Comparison of ENCODE assay signal across 10 cellular contexts in genomic region chr9:1875921-1876448, GRCh38.
DNase-seq lines count a peak whose midpoint lies in the region; ATAC-seq and TF ChIP-seq lines count a peak whose summit lies in the region.
"Had no signal": no experiment of that assay in that cellular context is flagged by ENCODE, and none has a peak within 500 bp of the region (broad histone marks: within the 10 kb centered on the region; RNA-seq: fewer than 3 reads in every experiment).

No MANE protein-coding gene starts in this region.

- H3K4me3 Mint-ChIP-seq in activated naive CD4-positive, alpha-beta T cell treated with anti-CD3 and anti-CD28 coated beads for 36 hours, result no peak overlapping the region
- no peak overlapping the region for H3K4me3 Mint-ChIP-seq in CD8-positive, alpha-beta T cell
- H3K4me3 Mint-ChIP-seq: central memory CD8-positive, alpha-beta T cell had no signal

- no peaks in the 10 kb centered on the region for H3K9me3 ChIP-seq in CD8-positive, alpha-beta T cell (ENCODE audit: low read length)
- H3K9me3 ChIP-seq in vagina, result no peaks in the 10 kb centered on the region

- H3K4me1 ChIP-seq in CD8-positive, alpha-beta T cell (ENCODE audit: insufficient read depth, low read length), result no peaks in the 10 kb centered on the region
- no peaks in the 10 kb centered on the region for H3K4me1 ChIP-seq in vagina

- DNase-seq in GM10248 (ENCODE audit: extremely low spot score) (peak; percentile 70), COR-L47 (lab: John Stamatoyannopoulos, UW) (no peak), GF-D8 (lab: John Stamatoyannopoulos, UW) (no peak), vagina (ENCODE audit: extremely low spot score in 2 of 2) (no peak)
- peak; percentile 89 for DNase-seq in activated naive CD4-positive, alpha-beta T cell treated with anti-CD3 and anti-CD28 coated beads for 36 hours
- no peak for DNase-seq in CD8-positive, alpha-beta T cell
- DNase-seq: CD8-positive, alpha-beta memory T cell had no signal

- TF ChIP-seq CTCF in GM10248 (IDR thresholded peaks at IDR 0.05; ENCODE audit: control extremely low read depth, extremely low read depth, low read depth, missing control alignments) (no peak), vagina (IDR thresholded peaks at IDR 0.05) (no peak)
- no peak for TF ChIP-seq CTCF in CD8-positive, alpha-beta T cell (IDR thresholded peaks at IDR 0.05)

- H3K36me3 Mint-ChIP-seq in activated naive CD4-positive, alpha-beta T cell treated with anti-CD3 and anti-CD28 coated beads for 36 hours (ENCODE audit: low read depth), result no peaks in the 10 kb centered on the region
- no peaks in the 10 kb centered on the region for H3K36me3 Mint-ChIP-seq in CD8-positive, alpha-beta T cell
- H3K36me3 Mint-ChIP-seq: CD8-positive, alpha-beta memory T cell had no signal

- H3K36me3 ChIP-seq in CD8-positive, alpha-beta T cell (ENCODE audit: insufficient read depth, low read length), result no peaks in the 10 kb centered on the region
- H3K36me3 ChIP-seq in vagina, result no peaks in the 10 kb centered on the region

- ATAC-seq in GM19395 (IDR thresholded peaks at IDR 0.05; ENCODE audit: unreplicated experiment), result peak; percentile 78
- peak; percentile 65 for ATAC-seq in HG03097 (IDR thresholded peaks at IDR 0.05; ENCODE audit: low FRiP score, unreplicated experiment)
- no peak for ATAC-seq in CD8-positive, alpha-beta T cell

- POLR2A ChIA-PET in GM10248 (lab: Yijun Ruan, JAX), result interaction anchor here (0.8 to 1.4 kb wide), 3 partner anchors 31 to 139 kb away, joined by 3 to 5 read pairs (median 3); partner anchors contain the start of gene SMARCA2
- POLR2A ChIA-PET in CD8-positive, alpha-beta T cell (lab: Charles Lee), result no interaction called here

- H3K27ac Mint-ChIP-seq in activated naive CD4-positive, alpha-beta T cell treated with anti-CD3 and anti-CD28 coated beads for 36 hours, result peak overlapping the region; percentile 78
- no peak overlapping the region for H3K27ac Mint-ChIP-seq in CD8-positive, alpha-beta T cell
- H3K27ac Mint-ChIP-seq: CD8-positive, alpha-beta memory T cell had no signal

- no peaks in the 10 kb centered on the region for H3K9me3 Mint-ChIP-seq in activated naive CD4-positive, alpha-beta T cell treated with anti-CD3 and anti-CD28 coated beads for 36 hours
- H3K9me3 Mint-ChIP-seq in CD8-positive, alpha-beta T cell, result no peaks in the 10 kb centered on the region
- H3K9me3 Mint-ChIP-seq: CD8-positive, alpha-beta memory T cell; central memory CD8-positive, alpha-beta T cell had no signal

- H3K27me3 Mint-ChIP-seq in activated naive CD4-positive, alpha-beta T cell treated with anti-CD3 and anti-CD28 coated beads for 36 hours (ENCODE audit: low read depth), result peaks cover 10% of the 10 kb centered on the region
- peaks cover 7% of the 10 kb centered on the region for H3K27me3 Mint-ChIP-seq in CD8-positive, alpha-beta T cell (ENCODE audit: low read depth)

- CTCF ChIA-PET in GM10248 (lab: Yijun Ruan, JAX), result interaction anchor here (1.0 to 2.0 kb wide), 5 partner anchors 23 to 64 kb away, joined by 3 to 6 read pairs (median 3); no protein-coding TSS in a partner anchor
- CTCF ChIA-PET in activated naive CD4-positive, alpha-beta T cell treated with anti-CD3 and anti-CD28 coated beads for 36 hours (lab: Charles Lee), result interaction anchor here (0.6 to 1.0 kb wide), 3 partner anchors 64 to 181 kb away, joined by 3 to 4 read pairs (median 4); no protein-coding TSS in a partner anchor
- CTCF ChIA-PET in CD8-positive, alpha-beta T cell (lab: Charles Lee), result no interaction called here

- TF ChIP-seq POLR2A in vagina (IDR thresholded peaks at IDR 0.05), result no peak

- intact Hi-C loops in activated naive CD4-positive, alpha-beta T cell treated with anti-CD3 and anti-CD28 coated beads for 36 hours (cut with micrococcal nuclease), result loop anchor here (1.0 to 5.0 kb wide), 9 partner anchors 136 to 1651 kb away; partner anchors contain the start of gene RFX3
- intact Hi-C loops in CD8-positive, alpha-beta T cell (cut with DNase I, micrococcal nuclease), result no loop called here
- intact Hi-C loops in vagina (cut with DNase I), result no loop called here

- peaks cover 43% of the 10 kb centered on the region for H3K4me1 Mint-ChIP-seq in activated naive CD4-positive, alpha-beta T cell treated with anti-CD3 and anti-CD28 coated beads for 36 hours (ENCODE audit: low read depth)
- peaks cover 3% of the 10 kb centered on the region for H3K4me1 Mint-ChIP-seq in CD8-positive, alpha-beta T cell (ENCODE audit: low read depth)

- no peaks in the 10 kb centered on the region for H3K27me3 ChIP-seq in CD8-positive, alpha-beta T cell (ENCODE audit: insufficient read depth, low read length)
- H3K27me3 ChIP-seq in vagina, result no peaks in the 10 kb centered on the region

- no peak overlapping the region for H3K4me3 ChIP-seq in CD8-positive, alpha-beta T cell (ENCODE audit: low read depth, low read length)
- no peak overlapping the region for H3K4me3 ChIP-seq in vagina

- no peak overlapping the region for H3K27ac ChIP-seq in CD8-positive, alpha-beta T cell (ENCODE audit: low read depth, low read length)
- H3K27ac ChIP-seq in vagina, result no peak overlapping the region

Comparison
In these comparisons a context has a peak if more than half of its experiments do, and no peak if none do; other contexts are left out.
1. DNase-seq: peak in GM10248 (single experiment) and activated naive CD4-positive, alpha-beta T cell treated with anti-CD3 and anti-CD28 coated beads for 36 hours (single experiment); none in CD8-positive, alpha-beta T cell (0 of 7), COR-L47 (single experiment), GF-D8 (single experiment) and vagina (0 of 2).